In the genomic region with DNA sequence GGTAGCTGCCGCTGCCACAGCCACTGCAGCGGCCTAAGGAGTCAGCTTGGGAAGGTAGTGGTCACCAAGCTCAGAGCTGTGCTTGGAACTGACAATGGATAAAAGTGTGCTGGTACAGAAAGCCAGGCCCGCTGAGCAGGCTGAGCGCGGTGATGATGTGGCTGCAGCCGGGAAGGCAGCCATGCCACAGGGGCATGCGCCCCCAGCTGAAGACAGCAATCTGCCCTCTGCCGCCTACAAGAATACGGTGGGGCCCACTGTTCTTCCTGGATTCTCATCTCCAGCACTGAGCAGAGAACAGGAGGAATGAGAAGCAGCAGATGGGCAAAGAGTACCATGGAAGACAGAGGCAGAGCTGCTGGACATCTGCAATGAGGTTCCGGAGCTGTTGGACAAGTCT, we compare ENCODE assay signal across 14 cellular contexts. TPM values are rescaled to one million over a fixed set of nuclear protein-coding genes. Genes with fewer than 3 reads are reported as not detected.
"Had no signal": no experiment of that assay in that cellular context is flagged by ENCODE, and none has a peak within 500 bp of the region (broad histone marks: within the 10 kb centered on the region; RNA-seq: fewer than 3 reads in every experiment).

No MANE protein-coding gene starts in this region.

- H3K4me3 ChIP-seq: lung, transverse colon had no signal

- H3K27ac Mint-ChIP-seq: activated CD8-positive, alpha-beta T cell treated with anti-CD3 and anti-CD28 coated beads, Interleukin-2, amount 10 ng/mL, durations not matched to agents 7 days and 5 days; dendritic cell treated with granulocyte-macrophage colony-stimulating factor and Interleukin-4, amounts not matched to agents 40 ng/mL and 50 ng/mL, for 4 days; endodermal cell; immature natural killer cell; naive thymus-derived CD8-positive, alpha-beta T cell; progenitor cell of endocrine pancreas; stimulated activated memory B cell treated with anti-CD40 and anti-IgM and Interleukin-4, amounts not matched to agents 10 μg/mL and 1 μg/mL and 100 μg/mL, for 72 hours; T-cell had no signal

- H3K36me3 ChIP-seq: transverse colon, WERI-Rb-1 had no signal

- H3K36me3 Mint-ChIP-seq: immature natural killer cell; naive thymus-derived CD8-positive, alpha-beta T cell; stimulated activated memory B cell treated with anti-CD40 and anti-IgM and Interleukin-4, amounts not matched to agents 10 μg/mL and 1 μg/mL and 100 μg/mL, for 72 hours; T-cell had no signal

- H3K27ac ChIP-seq: transverse colon, WERI-Rb-1 had no signal

- H3K4me1 ChIP-seq: transverse colon had no signal

- DNase-seq: activated CD8-positive, alpha-beta memory T cell treated with anti-CD3 and anti-CD28 coated beads, Interleukin-2, amount 50 U/mL, for 48 hours; activated CD8-positive, alpha-beta T cell treated with anti-CD3 and anti-CD28 coated beads, Interleukin-2, amount 10 ng/mL, durations not matched to agents 7 days and 5 days; activated naive CD4-positive, alpha-beta T cell treated with Interleukin-2 at 50 U/mL for 16 hours; immature natural killer cell; naive thymus-derived CD8-positive, alpha-beta T cell; T-cell had no signal

- H3K9me3 Mint-ChIP-seq: dendritic cell treated with granulocyte-macrophage colony-stimulating factor and Interleukin-4, amounts not matched to agents 40 ng/mL and 50 ng/mL, for 4 days; immature natural killer cell; naive thymus-derived CD8-positive, alpha-beta T cell; stimulated activated memory B cell treated with anti-CD40 and anti-IgM and Interleukin-4, amounts not matched to agents 10 μg/mL and 1 μg/mL and 100 μg/mL, for 72 hours; T-cell had no signal

- H3K4me3 Mint-ChIP-seq: activated CD8-positive, alpha-beta T cell treated with anti-CD3 and anti-CD28 coated beads, Interleukin-2, amount 10 ng/mL, durations not matched to agents 7 days and 5 days; dendritic cell treated with granulocyte-macrophage colony-stimulating factor and Interleukin-4, amounts not matched to agents 40 ng/mL and 50 ng/mL, for 4 days; endodermal cell; immature natural killer cell; naive thymus-derived CD8-positive, alpha-beta T cell; stimulated activated memory B cell treated with anti-CD40 and anti-IgM and Interleukin-4, amounts not matched to agents 10 μg/mL and 1 μg/mL and 100 μg/mL, for 72 hours; T-cell had no signal

- ATAC-seq: activated CD8-positive, alpha-beta T cell treated with anti-CD3 and anti-CD28 coated beads, Interleukin-2, amount 10 ng/mL, durations not matched to agents 7 days and 5 days; naive thymus-derived CD8-positive, alpha-beta T cell; stimulated activated memory B cell treated with anti-CD40 and anti-IgM and Interleukin-4, amounts not matched to agents 10 μg/mL and 1 μg/mL and 100 μg/mL, for 72 hours; T-cell had no signal

- H3K27me3 Mint-ChIP-seq: dendritic cell treated with granulocyte-macrophage colony-stimulating factor and Interleukin-4, amounts not matched to agents 40 ng/mL and 50 ng/mL, for 4 days had no signal

- H3K9me3 ChIP-seq: transverse colon had no signal

- H3K27me3 ChIP-seq: transverse colon had no signal

- H3K4me1 Mint-ChIP-seq: endodermal cell; immature natural killer cell; naive thymus-derived CD8-positive, alpha-beta T cell; stimulated activated memory B cell treated with anti-CD40 and anti-IgM and Interleukin-4, amounts not matched to agents 10 μg/mL and 1 μg/mL and 100 μg/mL, for 72 hours; T-cell had no signal

RNA-seq across cellular contexts. Expression of gene ANKRD18A, which starts 22.6 kb away (rescaled TPM):
- total RNA-seq: fibroblast of villous mesenchyme had no signal
- polyA plus RNA-seq: immature natural killer cell had no signal
